1 cellular context compared by ENCODE assay signal in the genomic region with DNA sequence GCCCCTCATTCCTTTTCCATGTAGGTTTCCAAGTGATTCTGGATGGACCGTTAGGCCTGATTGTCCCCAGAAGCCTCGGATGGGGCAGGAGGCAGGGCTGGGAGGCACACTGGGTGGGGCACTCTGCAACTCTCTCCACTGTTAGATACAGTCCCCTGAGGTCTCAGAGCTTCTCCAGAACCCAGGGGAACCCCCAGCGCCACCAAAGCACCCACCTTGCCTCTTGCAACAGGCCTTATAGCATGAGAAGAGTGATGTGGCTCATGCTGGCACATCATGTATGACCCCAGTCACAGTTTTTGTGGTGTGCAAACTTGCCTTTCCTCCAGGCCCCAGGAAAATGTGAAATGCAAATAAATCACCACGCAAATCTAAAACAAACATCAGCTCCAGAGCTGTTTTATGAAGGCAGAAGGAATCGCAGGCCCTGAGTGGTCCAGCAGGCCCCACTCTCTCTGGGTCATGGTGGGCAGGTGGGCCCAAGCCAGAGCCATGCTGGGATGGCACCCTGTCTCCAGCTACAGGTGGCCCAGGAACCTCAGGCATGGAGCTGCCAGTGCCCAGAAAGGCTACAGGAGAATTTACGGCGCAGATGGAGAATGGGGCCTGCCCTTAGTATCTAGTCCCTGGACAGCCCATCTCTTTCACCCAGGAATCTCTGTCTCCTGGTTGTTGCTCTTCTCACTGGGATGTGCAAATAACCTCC.
TF ChIP-seq lines count a peak whose summit lies in the region.

No MANE protein-coding gene starts in this region.

TF ChIP-seq in GM12878, 131 proteins besides CTCF, POLR2A, EP300 and RAD21:
- TF ChIP-seq, protein P1, sequence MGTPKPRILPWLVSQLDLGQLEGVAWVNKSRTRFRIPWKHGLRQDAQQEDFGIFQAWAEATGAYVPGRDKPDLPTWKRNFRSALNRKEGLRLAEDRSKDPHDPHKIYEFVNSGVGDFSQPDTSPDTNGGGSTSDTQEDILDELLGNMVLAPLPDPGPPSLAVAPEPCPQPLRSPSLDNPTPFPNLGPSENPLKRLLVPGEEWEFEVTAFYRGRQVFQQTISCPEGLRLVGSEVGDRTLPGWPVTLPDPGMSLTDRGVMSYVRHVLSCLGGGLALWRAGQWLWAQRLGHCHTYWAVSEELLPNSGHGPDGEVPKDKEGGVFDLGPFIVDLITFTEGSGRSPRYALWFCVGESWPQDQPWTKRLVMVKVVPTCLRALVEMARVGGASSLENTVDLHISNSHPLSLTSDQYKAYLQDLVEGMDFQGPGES (IDR thresholded peaks at IDR 0.05): no peak
- no peak for TF ChIP-seq MAX (IDR thresholded peaks at IDR 0.05; ENCODE audit: low read depth, low read length)
- TF ChIP-seq CUX1 (IDR thresholded peaks at IDR 0.05; ENCODE audit: insufficient replicate concordance, low read depth, low read length): no peak
- TF ChIP-seq, protein P2, sequence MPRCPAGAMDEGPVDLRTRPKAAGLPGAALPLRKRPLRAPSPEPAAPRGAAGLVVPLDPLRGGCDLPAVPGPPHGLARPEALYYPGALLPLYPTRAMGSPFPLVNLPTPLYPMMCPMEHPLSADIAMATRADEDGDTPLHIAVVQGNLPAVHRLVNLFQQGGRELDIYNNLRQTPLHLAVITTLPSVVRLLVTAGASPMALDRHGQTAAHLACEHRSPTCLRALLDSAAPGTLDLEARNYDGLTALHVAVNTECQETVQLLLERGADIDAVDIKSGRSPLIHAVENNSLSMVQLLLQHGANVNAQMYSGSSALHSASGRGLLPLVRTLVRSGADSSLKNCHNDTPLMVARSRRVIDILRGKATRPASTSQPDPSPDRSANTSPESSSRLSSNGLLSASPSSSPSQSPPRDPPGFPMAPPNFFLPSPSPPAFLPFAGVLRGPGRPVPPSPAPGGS (IDR thresholded peaks at IDR 0.05; ENCODE audit: borderline replicate concordance, insufficient read depth, low read depth, low read length, poor library complexity, severe bottlenecking): peak; percentile 75
- TF ChIP-seq ZNF384 (IDR thresholded peaks at IDR 0.05; ENCODE audit: borderline replicate concordance, low read depth, low read length): no peak
- TF ChIP-seq ZBTB33 (IDR thresholded peaks at IDR 0.05): no peak
- TF ChIP-seq SREBF2 (IDR thresholded peaks at IDR 0.05; ENCODE audit: low read length): no peak
- TF ChIP-seq, protein P3, sequence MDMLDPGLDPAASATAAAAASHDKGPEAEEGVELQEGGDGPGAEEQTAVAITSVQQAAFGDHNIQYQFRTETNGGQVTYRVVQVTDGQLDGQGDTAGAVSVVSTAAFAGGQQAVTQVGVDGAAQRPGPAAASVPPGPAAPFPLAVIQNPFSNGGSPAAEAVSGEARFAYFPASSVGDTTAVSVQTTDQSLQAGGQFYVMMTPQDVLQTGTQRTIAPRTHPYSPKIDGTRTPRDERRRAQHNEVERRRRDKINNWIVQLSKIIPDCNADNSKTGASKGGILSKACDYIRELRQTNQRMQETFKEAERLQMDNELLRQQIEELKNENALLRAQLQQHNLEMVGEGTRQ (IDR thresholded peaks at IDR 0.05; ENCODE audit: borderline replicate concordance, low read depth, low read length): no peak
